22 cellular contexts compared by ENCODE assay signal in genomic region chr7:139914861-139915300, GRCh38.
DNase-seq lines count a peak whose midpoint lies in the region; ATAC-seq and TF ChIP-seq lines count a peak whose summit lies in the region.
"Had no signal": no experiment of that assay in that cellular context is flagged by ENCODE, and none has a peak within 500 bp of the region (broad histone marks: within the 10 kb centered on the region; RNA-seq: fewer than 3 reads in every experiment).

No MANE protein-coding gene starts in this region.

- H3K36me3 ChIP-seq in OCI-LY7 (ENCODE audit: insufficient read depth, low read length) (no peaks in the 10 kb centered on the region), fibroblast of lung (ENCODE audit: control insufficient read depth, insufficient read depth, low read length) (no peaks in the 10 kb centered on the region)
- H3K36me3 ChIP-seq: esophagus squamous epithelium, upper lobe of right lung had no signal

- no peaks in the 10 kb centered on the region for H3K27me3 ChIP-seq in fibroblast of lung (ENCODE audit: control insufficient read depth, insufficient read depth, low read length)
- H3K27me3 ChIP-seq: esophagus squamous epithelium, upper lobe of right lung had no signal

- no peak overlapping the region for H3K9ac ChIP-seq in fibroblast of lung (ENCODE audit: insufficient read depth, low read length)

- H3K27ac ChIP-seq in OCI-LY7 (ENCODE audit: low read depth, low read length, poor library complexity, severe bottlenecking), result no peak overlapping the region
- peak overlapping the region; percentile 70 for H3K27ac ChIP-seq in fibroblast of lung (ENCODE audit: insufficient read depth, low read length)
- H3K27ac ChIP-seq: upper lobe of right lung had no signal

- no TSS peak for BruUV-seq in OCI-LY7 (replicated peaks; lab: Mats Ljungman, UMichigan)

- H3K4me3 Mint-ChIP-seq in activated CD4-positive, alpha-beta memory T cell treated with anti-CD3 and anti-CD28 coated beads for 36 hours, result no peak overlapping the region
- H3K4me3 Mint-ChIP-seq in activated CD4-positive, alpha-beta memory T cell treated with anti-CD3 and anti-CD28 coated beads, Interleukin-2, amount 10 ng/mL, durations not matched to agents 7 days and 5 days, result no peak overlapping the region
- H3K4me3 Mint-ChIP-seq in stimulated activated naive B cell treated with anti-CD40 and anti-IgM and Interleukin-4, amounts not matched to agents 10 μg/mL and 1 μg/mL and 100 μg/mL, for 72 hours, result peak overlapping the region in 1 of 2 donors; percentile 18
- H3K4me3 Mint-ChIP-seq: activated CD8-positive, alpha-beta memory T cell treated with anti-CD3 and anti-CD28 coated beads, Interleukin-2, amount 10 ng/mL, durations not matched to agents 7 days and 5 days; activated naive CD8-positive, alpha-beta T cell; B cell; T-cell had no signal

- H3K27me3 Mint-ChIP-seq in activated CD4-positive, alpha-beta memory T cell treated with anti-CD3 and anti-CD28 coated beads for 36 hours, result peaks cover 2% of the 10 kb centered on the region
- H3K27me3 Mint-ChIP-seq in activated CD4-positive, alpha-beta memory T cell treated with anti-CD3 and anti-CD28 coated beads, Interleukin-2, amount 10 ng/mL, durations not matched to agents 7 days and 5 days, result no peaks in the 10 kb centered on the region
- no peaks in the 10 kb centered on the region for H3K27me3 Mint-ChIP-seq in stimulated activated naive B cell treated with anti-CD40 and anti-IgM and Interleukin-4, amounts not matched to agents 10 μg/mL and 1 μg/mL and 100 μg/mL, for 72 hours
- H3K27me3 Mint-ChIP-seq: activated naive CD8-positive, alpha-beta T cell; B cell had no signal

- intact Hi-C loops in activated CD4-positive, alpha-beta memory T cell treated with anti-CD3 and anti-CD28 coated beads for 36 hours (cut with micrococcal nuclease), result loop anchor here (5.0 kb wide), 2 partner anchors 268 to 297 kb away; no protein-coding TSS in a partner anchor
- intact Hi-C loops in OCI-LY7 (cut with micrococcal nuclease; ENCODE audit: unreplicated experiment), result loop anchor here (10.0 kb wide), 1 partner anchor 760 kb away; the partner anchor contains the start of gene ADCK2

- H3K9me3 ChIP-seq in OCI-LY7 (ENCODE audit: low read length), result no peaks in the 10 kb centered on the region
- no peaks in the 10 kb centered on the region for H3K9me3 ChIP-seq in fibroblast of lung (ENCODE audit: control insufficient read depth, insufficient read depth, low read depth, low read length)
- H3K9me3 ChIP-seq: esophagus squamous epithelium, lower lobe of right lung, upper lobe of right lung had no signal

- DNase-seq in activated CD4-positive, alpha-beta memory T cell treated with anti-CD3 and anti-CD28 coated beads for 36 hours, result no peak
- no peak for DNase-seq in activated CD4-positive, alpha-beta memory T cell treated with anti-CD3 and anti-CD28 coated beads, Interleukin-2, amount 10 ng/mL, durations not matched to agents 7 days and 5 days
- DNase-seq in OCI-LY7 (ENCODE audit: low spot score) (no peak), fibroblast of lung (ENCODE audit: low read depth in 2 of 2) (peak; percentile 26 to 72)
- DNase-seq in stimulated activated naive B cell treated with anti-CD40 and anti-IgM and Interleukin-4, amounts not matched to agents 10 μg/mL and 1 μg/mL and 100 μg/mL, for 72 hours, result no peak
- DNase-seq: 8988T; activated CD8-positive, alpha-beta memory T cell treated with anti-CD3 and anti-CD28 coated beads, Interleukin-2, amount 10 ng/mL, durations not matched to agents 7 days and 5 days; esophagus squamous epithelium; kidney; lower lobe of right lung; NCI-H1694 treated with DMSO at 0.1 percent for 48 hours; NCI-H2171 treated with DMSO at 0.1 percent for 48 hours; NCI-H526; SHP77 treated with DMSO at 0.1 percent for 48 hours; stimulated activated CD4-positive, alpha-beta T cell treated with anti-CD3 and anti-CD28 coated beads, Interleukin-12 subunit alpha, Interleukin-12 subunit beta, amount 100 ng/mL, for 4 hours; T-cell; upper lobe of right lung had no signal

- H3K4me1 Mint-ChIP-seq in activated CD4-positive, alpha-beta memory T cell treated with anti-CD3 and anti-CD28 coated beads for 36 hours (ENCODE audit: low read depth), result peaks cover 28% of the 10 kb centered on the region
- H3K4me1 Mint-ChIP-seq in activated CD4-positive, alpha-beta memory T cell treated with anti-CD3 and anti-CD28 coated beads, Interleukin-2, amount 10 ng/mL, durations not matched to agents 7 days and 5 days, result peaks cover 23% of the 10 kb centered on the region
- H3K4me1 Mint-ChIP-seq in stimulated activated naive B cell treated with anti-CD40 and anti-IgM and Interleukin-4, amounts not matched to agents 10 μg/mL and 1 μg/mL and 100 μg/mL, for 72 hours, result peaks cover 34 to 60% of the 10 kb centered on the region in 2 donors

- no peak for ATAC-seq in stimulated activated naive B cell treated with anti-CD40 and anti-IgM and Interleukin-4, amounts not matched to agents 10 μg/mL and 1 μg/mL and 100 μg/mL, for 72 hours (replicated peaks)
- ATAC-seq in HG02938 (IDR thresholded peaks at IDR 0.05; ENCODE audit: unreplicated experiment) (no peak), HG03175 (IDR thresholded peaks at IDR 0.05; ENCODE audit: unreplicated experiment) (no peak), HG02885 (IDR thresholded peaks at IDR 0.05; ENCODE audit: poor library complexity, unreplicated experiment) (no peak)
- ATAC-seq: activated CD8-positive, alpha-beta memory T cell treated with anti-CD3 and anti-CD28 coated beads, Interleukin-2, amount 10 ng/mL, durations not matched to agents 7 days and 5 days; lower lobe of right lung; T-cell; upper lobe of right lung had no signal

- TF ChIP-seq CTCF in OCI-LY7 (conservative IDR thresholded peaks at IDR 0.05; ENCODE audit: low read length) (no peak), fibroblast of lung (conservative IDR thresholded peaks at IDR 0.05 in 1 of 2, IDR thresholded peaks at IDR 0.05 in 1 of 2; ENCODE audit: low read depth in 1 of 2, low read length in 2 of 2) (no peak)

- H3K4me1 ChIP-seq in OCI-LY7 (ENCODE audit: insufficient read depth, low read length, poor library complexity, severe bottlenecking), result peaks cover 69% of the 10 kb centered on the region
- H3K4me1 ChIP-seq in fibroblast of lung (ENCODE audit: control insufficient read depth, extremely low read depth, insufficient read depth, low read length), result peaks cover 28% of the 10 kb centered on the region

- H4K20me1 ChIP-seq in OCI-LY7 (ENCODE audit: insufficient read depth, low read length) (no peaks in the 10 kb centered on the region), fibroblast of lung (ENCODE audit: control insufficient read depth, extremely low read depth, insufficient read depth, low read length) (no peaks in the 10 kb centered on the region)

- H3K9me3 Mint-ChIP-seq in activated CD4-positive, alpha-beta memory T cell treated with anti-CD3 and anti-CD28 coated beads for 36 hours, result no peaks in the 10 kb centered on the region
- H3K9me3 Mint-ChIP-seq in activated CD4-positive, alpha-beta memory T cell treated with anti-CD3 and anti-CD28 coated beads, Interleukin-2, amount 10 ng/mL, durations not matched to agents 7 days and 5 days, result no peaks in the 10 kb centered on the region
- H3K9me3 Mint-ChIP-seq in stimulated activated naive B cell treated with anti-CD40 and anti-IgM and Interleukin-4, amounts not matched to agents 10 μg/mL and 1 μg/mL and 100 μg/mL, for 72 hours, result peaks cover 0 to 1% of the 10 kb centered on the region in 2 donors
- H3K9me3 Mint-ChIP-seq: T-cell had no signal

- peak overlapping the region; percentile 43 for H3K27ac Mint-ChIP-seq in activated CD4-positive, alpha-beta memory T cell treated with anti-CD3 and anti-CD28 coated beads for 36 hours
- H3K27ac Mint-ChIP-seq in activated CD4-positive, alpha-beta memory T cell treated with anti-CD3 and anti-CD28 coated beads, Interleukin-2, amount 10 ng/mL, durations not matched to agents 7 days and 5 days, result no peak overlapping the region
- H3K27ac Mint-ChIP-seq in stimulated activated naive B cell treated with anti-CD40 and anti-IgM and Interleukin-4, amounts not matched to agents 10 μg/mL and 1 μg/mL and 100 μg/mL, for 72 hours, result peak overlapping the region; percentile 82
- H3K27ac Mint-ChIP-seq: activated CD8-positive, alpha-beta memory T cell treated with anti-CD3 and anti-CD28 coated beads, Interleukin-2, amount 10 ng/mL, durations not matched to agents 7 days and 5 days; activated naive CD8-positive, alpha-beta T cell; B cell; T-cell had no signal

- peaks cover 4% of the 10 kb centered on the region for H3K36me3 Mint-ChIP-seq in activated CD4-positive, alpha-beta memory T cell treated with anti-CD3 and anti-CD28 coated beads for 36 hours
- peaks cover 35% of the 10 kb centered on the region for H3K36me3 Mint-ChIP-seq in activated CD4-positive, alpha-beta memory T cell treated with anti-CD3 and anti-CD28 coated beads, Interleukin-2, amount 10 ng/mL, durations not matched to agents 7 days and 5 days (ENCODE audit: low read depth)
- H3K36me3 Mint-ChIP-seq in stimulated activated naive B cell treated with anti-CD40 and anti-IgM and Interleukin-4, amounts not matched to agents 10 μg/mL and 1 μg/mL and 100 μg/mL, for 72 hours, result peaks cover 0 to 4% of the 10 kb centered on the region in 2 donors
- H3K36me3 Mint-ChIP-seq: activated naive CD8-positive, alpha-beta T cell had no signal

- H3K79me2 ChIP-seq in OCI-LY7 (ENCODE audit: insufficient read depth, low read depth, low read length) (no peaks in the 10 kb centered on the region), fibroblast of lung (ENCODE audit: control insufficient read depth, insufficient read depth, low read length) (no peaks in the 10 kb centered on the region)

- POLR2A ChIA-PET in activated CD4-positive, alpha-beta memory T cell treated with anti-CD3 and anti-CD28 coated beads for 36 hours (lab: Charles Lee), result interaction anchor here (2.3 kb wide), 1 partner anchor 85 kb away, joined by 6 read pairs; no protein-coding TSS in a partner anchor
- POLR2A ChIA-PET in activated CD4-positive, alpha-beta memory T cell treated with anti-CD3 and anti-CD28 coated beads, Interleukin-2, amount 10 ng/mL, durations not matched to agents 7 days and 5 days (lab: Charles Lee), result interaction anchor here (1.8 kb wide), 1 partner anchor 26 kb away, joined by 4 read pairs; no protein-coding TSS in a partner anchor
- POLR2A ChIA-PET in OCI-LY7 (lab: Charles Lee), result interaction anchor here (1.4 to 4.3 kb wide), 2 partner anchors 10 to 13 kb away, joined by 5 to 22 read pairs; no protein-coding TSS in a partner anchor

- no peak overlapping the region for H2AFZ ChIP-seq in OCI-LY7 (ENCODE audit: low read length)
- no peak overlapping the region for H2AFZ ChIP-seq in fibroblast of lung (ENCODE audit: low read length)

- no peaks in the 10 kb centered on the region for H3K9me2 ChIP-seq in OCI-LY7 (ENCODE audit: insufficient read depth, low read length)

- CTCF ChIA-PET in activated CD4-positive, alpha-beta memory T cell treated with anti-CD3 and anti-CD28 coated beads for 36 hours (lab: Charles Lee), result interaction anchor here (1.1 to 1.2 kb wide), 2 partner anchors 136 to 269 kb away, joined by 3 to 6 read pairs; no protein-coding TSS in a partner anchor
- CTCF ChIA-PET in activated CD4-positive, alpha-beta memory T cell treated with anti-CD3 and anti-CD28 coated beads, Interleukin-2, amount 10 ng/mL, durations not matched to agents 7 days and 5 days (lab: Charles Lee), result interaction anchor here (1.2 to 1.5 kb wide), 2 partner anchors 15 to 136 kb away, joined by 3 read pairs; no protein-coding TSS in a partner anchor
- CTCF ChIA-PET in OCI-LY7 (lab: Charles Lee; ENCODE audit: unreplicated experiment), result no interaction called here

- no peak overlapping the region for H3K4me3 ChIP-seq in OCI-LY7 (ENCODE audit: low read depth, low read length, poor library complexity, severe bottlenecking)
- H3K4me3 ChIP-seq in fibroblast of lung (replicated peaks in 1 of 4; ENCODE audit: control extremely low read depth in 1 of 4, insufficient read depth in 1 of 4, low read depth in 3 of 4, low read length in 4 of 4), result no peak overlapping the region
- H3K4me3 ChIP-seq: esophagus squamous epithelium, lower lobe of right lung, upper lobe of right lung had no signal

- peak overlapping the region; percentile 81; the same call in 1 of the 2 replicates for H3K4me2 ChIP-seq in OCI-LY7 (ENCODE audit: low read length)
- no peak overlapping the region for H3K4me2 ChIP-seq in fibroblast of lung (ENCODE audit: extremely low read depth, insufficient read depth, low read length)

Comparison
In these comparisons a context has a peak if more than half of its experiments do, and no peak if none do; other contexts are left out.
1. DNase-seq: peak in fibroblast of lung (2 of 2); none in activated CD4-positive, alpha-beta memory T cell treated with anti-CD3 and anti-CD28 coated beads for 36 hours (single experiment), activated CD4-positive, alpha-beta memory T cell treated with anti-CD3 and anti-CD28 coated beads, Interleukin-2, amount 10 ng/mL, durations not matched to agents 7 days and 5 days (single experiment), OCI-LY7 (single experiment) and stimulated activated naive B cell treated with anti-CD40 and anti-IgM and Interleukin-4, amounts not matched to agents 10 μg/mL and 1 μg/mL and 100 μg/mL, for 72 hours (single experiment).